Comparison of ENCODE assay signal across 16 cellular contexts in the genomic region with DNA sequence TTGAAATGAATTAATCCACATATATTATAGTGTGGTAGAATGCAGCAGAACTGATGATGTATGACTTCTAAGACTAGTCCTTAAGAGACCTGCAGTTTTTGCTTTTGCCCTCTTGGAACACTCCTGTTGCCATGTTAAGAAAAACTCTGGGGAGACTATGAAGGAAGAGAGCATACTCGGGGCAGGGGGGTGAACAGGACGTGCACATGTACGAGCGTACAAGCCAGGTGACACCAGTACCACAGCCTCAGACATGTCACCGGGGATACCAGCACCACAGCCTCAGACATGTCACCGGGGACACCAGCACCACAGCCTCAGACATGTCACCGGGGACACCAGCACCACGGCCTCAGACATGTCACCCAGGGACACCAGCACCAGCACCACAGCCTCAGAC.
"Had no signal": no experiment of that assay in that cellular context is flagged by ENCODE, and none has a peak within 500 bp of the region (broad histone marks: within the 10 kb centered on the region; RNA-seq: fewer than 3 reads in every experiment).

No MANE protein-coding gene starts in this region.

- H3K27me3 Mint-ChIP-seq: naive thymus-derived CD8-positive, alpha-beta T cell; stimulated activated naive CD8-positive, alpha-beta T cell treated with anti-CD3 and anti-CD28 coated beads, Interleukin-15, Interleukin-2, amounts not matched to agents 100 ng/mL and 50 ng/mL, for 24 hours had no signal

- FAIRE-seq: endometrium, islet of Langerhans, small intestine had no signal

- H3K4me3 Mint-ChIP-seq: naive thymus-derived CD8-positive, alpha-beta T cell; stimulated activated naive CD8-positive, alpha-beta T cell treated with anti-CD3 and anti-CD28 coated beads, Interleukin-15, Interleukin-2, amounts not matched to agents 100 ng/mL and 50 ng/mL, for 24 hours had no signal

- DNase-seq: effector memory CD4-positive, alpha-beta T cell; heart right ventricle; hypothalamus; kidney glomerular epithelial cell; naive thymus-derived CD8-positive, alpha-beta T cell; nucleus accumbens; ovary; right cardiac atrium; small intestine; stimulated activated CD4-positive, alpha-beta T cell treated with anti-CD3 and anti-CD28 coated beads, Interleukin-12 subunit alpha, Interleukin-12 subunit beta, amount 100 ng/mL, for 4 hours; stimulated activated CD4-positive, alpha-beta T cell treated with anti-CD3 and anti-CD28 coated beads, Interleukin-2, amount 100 ng/mL, for 48 hours; tibial artery had no signal

- H3K36me3 Mint-ChIP-seq: naive thymus-derived CD8-positive, alpha-beta T cell had no signal

- H3K27ac Mint-ChIP-seq: naive thymus-derived CD8-positive, alpha-beta T cell; stimulated activated naive CD8-positive, alpha-beta T cell treated with anti-CD3 and anti-CD28 coated beads, Interleukin-15, Interleukin-2, amounts not matched to agents 100 ng/mL and 50 ng/mL, for 24 hours had no signal

- H3K27me3 ChIP-seq: heart right ventricle, ovary, tibial artery had no signal

- H3K4me3 ChIP-seq: heart right ventricle, ovary, tibial artery had no signal

- ATAC-seq: esophagus mucosa; heart right ventricle; naive thymus-derived CD8-positive, alpha-beta T cell; right cardiac atrium had no signal

- H3K4me1 ChIP-seq: heart right ventricle, tibial artery had no signal

- H3K9me3 ChIP-seq: heart right ventricle, ovary, tibial artery had no signal

- H3K27ac ChIP-seq: heart right ventricle, ovary, tibial artery had no signal

- H3K36me3 ChIP-seq: heart right ventricle, ovary, tibial artery had no signal

- H3K9me3 Mint-ChIP-seq: naive thymus-derived CD8-positive, alpha-beta T cell; stimulated activated naive CD8-positive, alpha-beta T cell treated with anti-CD3 and anti-CD28 coated beads, Interleukin-15, Interleukin-2, amounts not matched to agents 100 ng/mL and 50 ng/mL, for 24 hours had no signal
